In the genomic region with DNA sequence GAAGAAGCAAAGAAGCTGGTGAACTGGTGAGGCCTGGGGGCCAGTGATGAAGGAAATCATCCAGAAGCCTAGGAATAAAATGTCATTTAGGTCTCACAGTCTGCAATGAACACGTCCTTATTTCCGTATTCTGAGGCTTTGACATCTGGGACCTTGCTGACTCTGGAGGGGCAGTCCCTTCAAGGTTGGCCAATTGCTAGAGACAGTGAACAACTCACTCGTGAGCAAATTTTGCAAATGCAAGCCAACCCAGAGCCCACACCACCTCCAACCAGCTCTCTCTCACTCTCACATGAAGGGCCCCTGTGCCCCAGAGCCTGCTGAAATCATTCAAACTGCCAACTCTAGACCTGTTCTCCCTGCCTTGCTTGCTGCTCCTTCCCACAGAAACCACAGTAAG, we compare ENCODE assay signal across 33 cellular contexts.
"Had no signal": no experiment of that assay in that cellular context is flagged by ENCODE, and none has a peak within 500 bp of the region (broad histone marks: within the 10 kb centered on the region; RNA-seq: fewer than 3 reads in every experiment).

No MANE protein-coding gene starts in this region.

- H3K36me3 ChIP-seq: breast epithelium, sigmoid colon, transverse colon had no signal

- H3K4me3 ChIP-seq: breast epithelium, psoas muscle, sigmoid colon, testis, transverse colon had no signal

- H3K27ac Mint-ChIP-seq: activated T-cell treated with anti-CD3 and anti-CD28 coated beads, Interleukin-2, amount 50 U/mL, for 24 hours; activated T-helper 17 cell treated with anti-CD3 and anti-CD28 coated beads, Interleukin-2, amount 50 U/mL, for 72 hours; dendritic cell treated with granulocyte-macrophage colony-stimulating factor and Interleukin-4, amounts not matched to agents 40 ng/mL and 50 ng/mL, for 4 days; endodermal cell; immature natural killer cell; naive thymus-derived CD4-positive, alpha-beta T cell had no signal

- H3K4me1 ChIP-seq: breast epithelium, parathyroid adenoma, psoas muscle, sigmoid colon, testis, transverse colon had no signal

- H3K27me3 Mint-ChIP-seq: activated T-cell treated with anti-CD3 and anti-CD28 coated beads, Interleukin-2, amount 50 U/mL, for 24 hours; activated T-helper 17 cell treated with anti-CD3 and anti-CD28 coated beads, Interleukin-2, amount 50 U/mL, for 72 hours; central memory CD8-positive, alpha-beta T cell; dendritic cell treated with granulocyte-macrophage colony-stimulating factor and Interleukin-4, amounts not matched to agents 40 ng/mL and 50 ng/mL, for 4 days had no signal

- H3K36me3 Mint-ChIP-seq: immature natural killer cell; naive thymus-derived CD4-positive, alpha-beta T cell had no signal

- H3K9me3 ChIP-seq: breast epithelium, psoas muscle, sigmoid colon, testis, transverse colon had no signal

- H3K4me1 Mint-ChIP-seq: activated T-helper 17 cell treated with anti-CD3 and anti-CD28 coated beads, Interleukin-2, amount 50 U/mL, for 72 hours; central memory CD8-positive, alpha-beta T cell; immature natural killer cell had no signal

- H2AFZ ChIP-seq: parathyroid adenoma had no signal

- FAIRE-seq: astrocyte, kidney, small intestine had no signal

- H3K27me3 ChIP-seq: breast epithelium, sigmoid colon, testis, transverse colon had no signal

- H3K9me3 Mint-ChIP-seq: activated T-cell treated with anti-CD3 and anti-CD28 coated beads, Interleukin-2, amount 50 U/mL, for 24 hours; endodermal cell had no signal

- H3K79me2 ChIP-seq: parathyroid adenoma had no signal

- ATAC-seq: activated CD4-positive, CD25-positive, alpha-beta regulatory T cell treated with anti-CD3 and anti-CD28 coated beads, Interleukin-2, amount 50 U/mL, for 24 hours; activated T-helper 17 cell treated with anti-CD3 and anti-CD28 coated beads, Interleukin-2, amount 50 U/mL, for 72 hours; esophagus mucosa; naive thymus-derived CD4-positive, alpha-beta T cell; psoas muscle had no signal

- H3K9ac ChIP-seq: parathyroid adenoma had no signal

- H3K27ac ChIP-seq: breast epithelium, parathyroid adenoma, psoas muscle, sigmoid colon, testis, transverse colon had no signal

- H3K4me3 Mint-ChIP-seq: activated T-cell treated with anti-CD3 and anti-CD28 coated beads, Interleukin-2, amount 50 U/mL, for 24 hours; activated T-helper 17 cell treated with anti-CD3 and anti-CD28 coated beads, Interleukin-2, amount 50 U/mL, for 72 hours; central memory CD8-positive, alpha-beta T cell; dendritic cell treated with granulocyte-macrophage colony-stimulating factor and Interleukin-4, amounts not matched to agents 40 ng/mL and 50 ng/mL, for 4 days; endodermal cell; immature natural killer cell; naive thymus-derived CD4-positive, alpha-beta T cell; neural crest cell had no signal

- DNase-seq: activated CD4-positive, alpha-beta T cell treated with anti-CD3 and anti-CD28 coated beads for 48 hours; activated CD4-positive, alpha-beta T cell treated with anti-CD3 and anti-CD28 coated beads, Interleukin-2, amount 50 U/mL, for 48 hours; activated CD8-positive, alpha-beta memory T cell treated with anti-CD3 and anti-CD28 coated beads, Interleukin-2, amount 50 U/mL, for 48 hours; activated gamma-delta T cell treated with Interleukin-2 at 50 U/mL for 16 hours; activated naive CD4-positive, alpha-beta T cell treated with anti-CD3 and anti-CD28 coated beads, Interleukin-2, amount 50 U/mL, for 16 hours; activated T-cell treated with anti-CD3 and anti-CD28 coated beads, Interleukin-2, amount 50 U/mL, for 24 hours; amniotic stem cell; endodermal cell; foreskin fibroblast; head of caudate nucleus; hypothalamus; immature natural killer cell; kidney; midbrain; naive thymus-derived CD4-positive, alpha-beta T cell; nucleus accumbens; psoas muscle; sigmoid colon; small intestine; stimulated activated CD4-positive, alpha-beta T cell treated with anti-CD3 and anti-CD28 coated beads, Interleukin-4, amount 100 ng/mL, for 4 hours; stimulated activated CD8-positive, alpha-beta memory T cell treated with anti-CD3 and anti-CD28 coated beads, Interleukin-4, amount 100 ng/mL, for 48 hours; stimulated activated naive CD4-positive, alpha-beta T cell treated with Interleukin-2 at 50 U/mL for 16 hours; testis; transverse colon had no signal
